8 cellular contexts compared by ENCODE assay signal in the genomic region with DNA sequence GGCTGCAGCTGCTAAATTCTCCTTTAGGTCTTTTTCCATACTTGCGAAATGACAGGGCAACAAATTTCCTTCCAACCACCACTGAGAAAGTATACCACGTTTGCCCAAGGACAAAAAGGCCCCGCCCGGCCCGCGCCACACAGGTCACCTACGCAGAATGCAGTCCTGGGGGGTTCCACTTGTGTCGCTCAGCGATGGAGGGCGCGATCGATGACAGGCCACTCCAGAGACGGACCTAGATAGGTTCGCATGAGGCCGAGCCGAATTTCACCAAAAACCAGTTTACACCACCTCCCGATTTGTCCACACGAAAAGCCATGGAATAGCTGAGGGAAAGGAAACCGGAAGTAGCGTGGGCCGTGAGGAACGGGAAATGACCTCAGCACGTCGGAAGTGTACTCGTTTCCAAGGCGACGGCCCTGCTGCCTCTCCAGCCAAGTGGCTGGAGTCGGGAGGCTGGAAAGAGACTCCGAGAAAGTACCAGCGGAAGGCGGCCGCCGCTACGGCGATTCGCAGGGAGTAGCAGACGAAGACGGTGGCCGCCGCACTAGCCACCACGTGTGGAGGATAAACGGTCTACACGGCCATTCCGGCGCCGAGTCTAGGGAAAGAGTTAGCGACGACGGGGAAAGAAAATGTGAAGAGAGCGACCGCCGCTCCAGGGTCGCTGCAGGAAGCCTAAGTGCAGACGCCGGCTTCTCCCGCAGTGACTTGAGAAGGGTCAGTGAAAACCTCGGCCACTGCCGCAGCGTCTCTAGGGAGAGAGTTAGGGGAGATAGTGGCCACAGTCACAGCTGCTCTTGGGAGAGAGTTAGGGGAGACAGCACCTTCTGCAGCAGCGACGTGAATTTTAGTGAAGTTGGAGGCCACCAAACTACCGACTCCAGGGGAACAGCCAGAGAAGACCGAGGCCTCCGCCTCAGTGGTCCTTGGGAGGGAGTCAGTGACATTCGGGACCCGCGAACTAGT. TPM values are rescaled to one million over a fixed set of nuclear protein-coding genes. Genes with fewer than 3 reads are reported as not detected.
DNase-seq lines count a peak whose midpoint lies in the region; ATAC-seq, FAIRE-seq and TF ChIP-seq lines count a peak whose summit lies in the region.

ANKRD42 (plus strand) TSS at position 398 of the 969 bp plus-strand sequence. CDS start 959 bp downstream, outside the sequence.

- no peaks in the 10 kb centered on the region for H3K9me3 Mint-ChIP-seq in activated B cell treated with CpG ODN at 0.5 μM for 24 hours

- TF ChIP-seq CTCF in AG04450 (IDR thresholded peaks at IDR 0.05; ENCODE audit: low read depth, low read length) = no peak
- no peak for TF ChIP-seq CTCF in activated B cell treated with CpG ODN at 0.5 μM for 24 hours (IDR thresholded peaks at IDR 0.05)

- intact Hi-C loops in activated B cell treated with CpG ODN at 0.5 μM for 24 hours (cut with micrococcal nuclease) = loop anchor here (1.0 to 5.0 kb wide), 9 partner anchors 36 to 326 kb away; partner anchors contain the start of genes CCDC90B, DDIAS, PCF11 and RAB30

- H3K4me1 Mint-ChIP-seq in activated B cell treated with CpG ODN at 0.5 μM for 24 hours = peaks cover 51% of the 10 kb centered on the region

- H3K27me3 Mint-ChIP-seq in activated B cell treated with CpG ODN at 0.5 μM for 24 hours = no peaks in the 10 kb centered on the region

- H3K4me3 Mint-ChIP-seq in activated B cell treated with CpG ODN at 0.5 μM for 24 hours = peak within 1 kb of the TSS; percentile 100

- no peaks in the 10 kb centered on the region for H3K27me3 ChIP-seq in AG04450 (ENCODE audit: control insufficient read depth, insufficient read depth, low read length)

- POLR2A ChIA-PET in AG04450 (lab: Yijun Ruan, JAX) (interaction anchor here (0.5 to 1.4 kb wide), 3 partner anchors 30 to 56 kb away, joined by 3 to 5 read pairs (median 3); partner anchors contain the start of gene PCF11), activated B cell treated with CpG ODN at 0.5 μM for 24 hours (lab: Charles Lee) (interaction anchor here (0.8 to 2.3 kb wide), 11 partner anchors 12 to 293 kb away, joined by 3 to 22 read pairs (median 4); partner anchors contain the start of genes CCDC90B, DDIAS, PCF11 and PRCP)

- H3K36me3 Mint-ChIP-seq in activated B cell treated with CpG ODN at 0.5 μM for 24 hours (ENCODE audit: low read depth) = peaks cover 53% of the 10 kb centered on the region

- peak; percentile 84 for DNase-seq in AG04450 (ENCODE audit: low read depth, low spot score)
- peak; percentile 83 for DNase-seq in NCI-H2227 treated with DMSO at 0.1 percent for 48 hours (lab: John Stamatoyannopoulos, UW)
- peak; percentile 75 for DNase-seq in activated B cell treated with CpG ODN at 0.5 μM for 24 hours
- DNase-seq in central memory CD4-positive, alpha-beta T cell = peak; percentile 89
- DNase-seq in stimulated activated CD4-positive, alpha-beta T cell treated with anti-CD3 and anti-CD28 coated beads, Interleukin-12 subunit alpha, Interleukin-12 subunit beta, amount 100 ng/mL, for 4 hours = peak; percentile 78

- ATAC-seq in GM18907 (IDR thresholded peaks at IDR 0.05; ENCODE audit: unreplicated experiment) (peak; percentile 94), HG03159 (IDR thresholded peaks at IDR 0.05; ENCODE audit: unreplicated experiment) (peak; percentile 88), activated B cell treated with CpG ODN at 0.5 μM for 24 hours (ENCODE audit: low read depth) (peak; percentile 63)

- CTCF ChIA-PET in AG04450 (lab: Charles Lee) (interaction anchor here (0.9 kb wide), 1 partner anchor 326 kb away, joined by 3 read pairs; no protein-coding TSS in a partner anchor), activated B cell treated with CpG ODN at 0.5 μM for 24 hours (lab: Charles Lee) (interaction anchor here (1.0 to 1.7 kb wide), 2 partner anchors 196 to 326 kb away, joined by 3 to 5 read pairs; no protein-coding TSS in a partner anchor)

- H3K4me3 ChIP-seq in AG04450 (ENCODE audit: low read depth, low read length) = peak within 1 kb of the TSS; percentile 93

- no peaks in the 10 kb centered on the region for H3K9me3 ChIP-seq in AG04450 (ENCODE audit: control insufficient read depth, insufficient read depth, low read length)

- peak within 1 kb of the TSS; percentile 98 for H3K27ac Mint-ChIP-seq in activated B cell treated with CpG ODN at 0.5 μM for 24 hours

- FAIRE-seq in islet of Langerhans (lab: Jason Lieb, UNC) = peak; percentile 94

- H3K27ac ChIP-seq in AG04450 (ENCODE audit: low read depth, low read length) = peak within 1 kb of the TSS; percentile 83

RNA-seq across cellular contexts. Expression of gene ANKRD42, which starts in this region (rescaled TPM):
- 7.7 and 8.6 TPM in 2 replicates for polyA plus RNA-seq in AG04450 (2011; rRNA removed)
- polyA minus RNA-seq in AG04450 (2011; rRNA and poly(A)+ RNA removed) = 5.8 and 7.0 TPM in 2 replicates
- 6.6 and 7.4 TPM in 2 replicates for total RNA-seq in activated B cell treated with CpG ODN at 0.5 μM for 24 hours

Comparison
In these comparisons a context has a peak if more than half of its experiments do, and no peak if none do; other contexts are left out.
1. Peak in every context shown above with its lines: DNase-seq, ATAC-seq, H3K4me3 ChIP-seq and H3K27ac ChIP-seq.